ENCODE assay signal across 14 cellular contexts in genomic region chr1:16719571-16720402, GRCh38. TPM values are rescaled to one million over a fixed set of nuclear protein-coding genes. Genes with fewer than 3 reads are reported as not detected.
DNase-seq lines count a peak whose midpoint lies in the region; ATAC-seq and TF ChIP-seq lines count a peak whose summit lies in the region.
"Had no signal": no experiment of that assay in that cellular context is flagged by ENCODE, and none has a peak within 500 bp of the region (broad histone marks: within the 10 kb centered on the region; RNA-seq: fewer than 3 reads in every experiment).

No MANE protein-coding gene starts in this region.

- DNase-seq in activated T-cell treated with anti-CD3 and anti-CD28 coated beads, Interleukin-2, amount 50 U/mL, for 48 hours, result peak; percentile 15 to 17
- DNase-seq in activated T-cell treated with anti-CD3 and anti-CD28 coated beads for 4 hours (no peak), RKO (ENCODE audit: low spot score) (peak; percentile 0), left colon (peak in 1 of 2 donors; percentile 25), type B pancreatic cell (ENCODE audit: extremely low spot score, unreplicated experiment) (peak; percentile 67), KG1 (lab: John Stamatoyannopoulos, UW) (no peak), LoVo (ENCODE audit: low spot score) (no peak)
- DNase-seq: brain microvascular endothelial cell; DMS79; GM23248; NCI-H2171 treated with DMSO at 0.1 percent for 48 hours; stimulated activated CD4-positive, alpha-beta T cell treated with anti-CD3 and anti-CD28 coated beads, Interleukin-12 subunit alpha, Interleukin-12 subunit beta, amount 100 ng/mL, for 4 hours had no signal

- no peaks in the 10 kb centered on the region for H3K36me3 Mint-ChIP-seq in type B pancreatic cell

- H3K27me3 Mint-ChIP-seq in type B pancreatic cell, result peaks cover 8% of the 10 kb centered on the region

- H3K9me3 Mint-ChIP-seq in type B pancreatic cell, result no peaks in the 10 kb centered on the region

- peaks cover 13% of the 10 kb centered on the region for H3K4me1 Mint-ChIP-seq in type B pancreatic cell (ENCODE audit: unreplicated experiment)

- no peak overlapping the region for H3K4me3 Mint-ChIP-seq in type B pancreatic cell

- H3K27ac Mint-ChIP-seq in type B pancreatic cell, result no peak overlapping the region

- intact Hi-C loops in left colon (cut with DNase I, micrococcal nuclease), result no loop called here

- ATAC-seq in left colon, result peak; percentile 61
- no peak for ATAC-seq in GM19035 (IDR thresholded peaks at IDR 0.05; ENCODE audit: unreplicated experiment)
- ATAC-seq: activated CD4-positive, CD25-positive, alpha-beta regulatory T cell treated with anti-CD3 and anti-CD28 coated beads, Interleukin-2, amount 50 U/mL, for 24 hours had no signal

- no peak for TF ChIP-seq CTCF in type B pancreatic cell (conservative IDR thresholded peaks at IDR 0.05)

RNA-seq across cellular contexts. Expression of gene RNU1-4, which starts 20.5 kb away (rescaled TPM):
- total RNA-seq in left colon, result 1,000 to 10,000 TPM; 3,977 to 5,589 TPM
- total RNA-seq in type B pancreatic cell (ENCODE audit: low replicate concordance), result 2,993 and 3,564 TPM in 2 replicates
- total RNA-seq: GM23248 had no signal

RNA-seq across cellular contexts. Expression of gene RNU1-3, which starts 53.0 kb away (rescaled TPM):
- 1,000 to 10,000 TPM; 3,977 to 5,589 TPM for total RNA-seq in left colon
- 2,993 and 3,564 TPM in 2 replicates for total RNA-seq in type B pancreatic cell (ENCODE audit: low replicate concordance)
- total RNA-seq: GM23248 had no signal

Comparison
In these comparisons a context has a peak if more than half of its experiments do, and no peak if none do; other contexts are left out.
1. DNase-seq: peak in activated T-cell treated with anti-CD3 and anti-CD28 coated beads, Interleukin-2, amount 50 U/mL, for 48 hours (2 of 2), RKO (single experiment) and type B pancreatic cell (single experiment); none in activated T-cell treated with anti-CD3 and anti-CD28 coated beads for 4 hours (single experiment), KG1 (single experiment) and LoVo (single experiment).